In genomic region chr7:132213583-132213982, GRCh38 we compare ENCODE assay signal across 27 cellular contexts.
"Had no signal": no experiment of that assay in that cellular context is flagged by ENCODE, and none has a peak within 500 bp of the region (broad histone marks: within the 10 kb centered on the region; RNA-seq: fewer than 3 reads in every experiment).

No MANE protein-coding gene starts in this region.

- DNase-seq: colonic mucosa; effector CD8-positive, alpha-beta T cell; foreskin keratinocyte; heart left ventricle; left cardiac atrium; left lung; midbrain; naive thymus-derived CD8-positive, alpha-beta T cell; nephron progenitor cell; occipital lobe; ovary; posterior cingulate gyrus; psoas muscle; right cardiac atrium; spleen; stimulated activated CD4-positive, alpha-beta T cell treated with anti-CD3 and anti-CD28 coated beads, Interleukin-4, amount 100 ng/mL, for 4 hours; stimulated activated naive CD8-positive, alpha-beta T cell treated with anti-CD3 and anti-CD28 coated beads, Interleukin-15, Interleukin-2, amounts not matched to agents 100 U/mL and 50 U/mL, for 24 hours; substantia nigra; testis; tibial artery had no signal

- ATAC-seq: foreskin keratinocyte; gastroesophageal sphincter; heart left ventricle; left cardiac atrium; left lung; naive thymus-derived CD8-positive, alpha-beta T cell; psoas muscle; right cardiac atrium; stimulated activated memory B cell treated with anti-CD40 and anti-IgM and Interleukin-4, amounts not matched to agents 10 μg/mL and 1 μg/mL and 100 μg/mL, for 72 hours; stimulated activated naive CD8-positive, alpha-beta T cell treated with anti-CD3 and anti-CD28 coated beads, Interleukin-15, Interleukin-2, amounts not matched to agents 100 U/mL and 50 U/mL, for 24 hours had no signal

- H3K4me3 Mint-ChIP-seq: dendritic cell treated with granulocyte-macrophage colony-stimulating factor and Interleukin-4, amounts not matched to agents 40 ng/mL and 50 ng/mL, for 4 days; naive thymus-derived CD8-positive, alpha-beta T cell; nephron progenitor cell; stimulated activated memory B cell treated with anti-CD40 and anti-IgM and Interleukin-4, amounts not matched to agents 10 μg/mL and 1 μg/mL and 100 μg/mL, for 72 hours; type B pancreatic cell had no signal

- H3K27ac ChIP-seq: colonic mucosa, esophagus muscularis mucosa, foreskin keratinocyte, gastroesophageal sphincter, heart left ventricle, hepatocyte, left lung, ovary, psoas muscle, skin epidermis, spleen, testis, tibial artery had no signal

- H3K27me3 ChIP-seq: colonic mucosa, esophagus muscularis mucosa, gastroesophageal sphincter, heart left ventricle, hepatocyte, left lung, ovary, spleen, testis, tibial artery had no signal

- H3K36me3 ChIP-seq: colonic mucosa, heart left ventricle, left lung, ovary had no signal

- H3K9me3 ChIP-seq: colonic mucosa, esophagus muscularis mucosa, gastroesophageal sphincter, heart left ventricle, left lung, ovary, psoas muscle, spleen, testis, tibial artery had no signal

- H3K27ac Mint-ChIP-seq: dendritic cell treated with granulocyte-macrophage colony-stimulating factor and Interleukin-4, amounts not matched to agents 40 ng/mL and 50 ng/mL, for 4 days; naive thymus-derived CD8-positive, alpha-beta T cell; nephron progenitor cell; stimulated activated memory B cell treated with anti-CD40 and anti-IgM and Interleukin-4, amounts not matched to agents 10 μg/mL and 1 μg/mL and 100 μg/mL, for 72 hours; type B pancreatic cell had no signal

- H3K9me3 Mint-ChIP-seq: dendritic cell treated with granulocyte-macrophage colony-stimulating factor and Interleukin-4, amounts not matched to agents 40 ng/mL and 50 ng/mL, for 4 days; naive thymus-derived CD8-positive, alpha-beta T cell; nephron progenitor cell; stimulated activated memory B cell treated with anti-CD40 and anti-IgM and Interleukin-4, amounts not matched to agents 10 μg/mL and 1 μg/mL and 100 μg/mL, for 72 hours; type B pancreatic cell had no signal

- H3K4me1 Mint-ChIP-seq: naive thymus-derived CD8-positive, alpha-beta T cell; stimulated activated memory B cell treated with anti-CD40 and anti-IgM and Interleukin-4, amounts not matched to agents 10 μg/mL and 1 μg/mL and 100 μg/mL, for 72 hours had no signal

- H3K27me3 Mint-ChIP-seq: dendritic cell treated with granulocyte-macrophage colony-stimulating factor and Interleukin-4, amounts not matched to agents 40 ng/mL and 50 ng/mL, for 4 days; naive thymus-derived CD8-positive, alpha-beta T cell; stimulated activated memory B cell treated with anti-CD40 and anti-IgM and Interleukin-4, amounts not matched to agents 10 μg/mL and 1 μg/mL and 100 μg/mL, for 72 hours had no signal

- H3K36me3 Mint-ChIP-seq: naive thymus-derived CD8-positive, alpha-beta T cell; stimulated activated memory B cell treated with anti-CD40 and anti-IgM and Interleukin-4, amounts not matched to agents 10 μg/mL and 1 μg/mL and 100 μg/mL, for 72 hours; type B pancreatic cell had no signal

- H3K4me1 ChIP-seq: colonic mucosa, esophagus muscularis mucosa, foreskin keratinocyte, gastroesophageal sphincter, left lung, psoas muscle, spleen, testis, tibial artery had no signal

- H3K4me3 ChIP-seq: colonic mucosa, esophagus muscularis mucosa, gastroesophageal sphincter, heart left ventricle, hepatocyte, left lung, ovary, psoas muscle, skin epidermis, spleen, testis, tibial artery had no signal
